In the genomic region with DNA sequence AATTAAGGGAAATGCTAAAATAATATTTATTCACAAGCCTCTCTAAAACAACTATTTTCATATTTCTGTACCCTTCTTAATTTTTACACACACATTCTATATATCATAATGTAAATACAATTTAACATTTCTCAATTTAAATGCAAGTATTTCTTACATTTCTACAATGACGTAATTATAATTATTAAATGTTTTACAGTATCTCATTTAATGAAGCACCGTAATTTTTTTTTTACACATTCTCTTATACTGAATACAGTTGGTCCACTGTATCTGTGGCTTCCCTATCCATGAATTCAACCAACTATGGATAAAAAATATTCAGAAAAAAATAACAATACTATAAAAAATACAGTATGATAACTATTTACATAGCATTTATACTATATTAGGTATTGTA, we compare ENCODE assay signal across 21 cellular contexts.
"Had no signal": no experiment of that assay in that cellular context is flagged by ENCODE, and none has a peak within 500 bp of the region (broad histone marks: within the 10 kb centered on the region; RNA-seq: fewer than 3 reads in every experiment).

No MANE protein-coding gene starts in this region.

- H3K27me3 ChIP-seq: MG63, SJSA1 had no signal

- H3K27ac ChIP-seq: SJSA1, SK-N-MC had no signal

- H3K4me3 ChIP-seq: MG63, SJSA1, SK-N-MC had no signal

- DNase-seq: Karpas-422, KG1, MG63, NCI-H1092 treated with DMSO at 0.1 percent for 48 hours, NCI-H1436, NCI-H187, NCI-H2029, NCI-H2081 treated with DMSO at 0.1 percent for 48 hours, NCI-H2171, NCI-H226, NCI-H446, NCI-H510A, NCI-H524 treated with DMSO at 0.1 percent for 48 hours, NCI-H69, NCI-H774, Right ventricle myocardium superior, RPMI8226, SIG-M5 had no signal

- H3K9me3 ChIP-seq: MG63, SJSA1 had no signal

- FAIRE-seq: RCC 7860 had no signal

- H3K4me1 ChIP-seq: SJSA1 had no signal
